Comparison of ENCODE assay signal across 8 cellular contexts in the genomic region with DNA sequence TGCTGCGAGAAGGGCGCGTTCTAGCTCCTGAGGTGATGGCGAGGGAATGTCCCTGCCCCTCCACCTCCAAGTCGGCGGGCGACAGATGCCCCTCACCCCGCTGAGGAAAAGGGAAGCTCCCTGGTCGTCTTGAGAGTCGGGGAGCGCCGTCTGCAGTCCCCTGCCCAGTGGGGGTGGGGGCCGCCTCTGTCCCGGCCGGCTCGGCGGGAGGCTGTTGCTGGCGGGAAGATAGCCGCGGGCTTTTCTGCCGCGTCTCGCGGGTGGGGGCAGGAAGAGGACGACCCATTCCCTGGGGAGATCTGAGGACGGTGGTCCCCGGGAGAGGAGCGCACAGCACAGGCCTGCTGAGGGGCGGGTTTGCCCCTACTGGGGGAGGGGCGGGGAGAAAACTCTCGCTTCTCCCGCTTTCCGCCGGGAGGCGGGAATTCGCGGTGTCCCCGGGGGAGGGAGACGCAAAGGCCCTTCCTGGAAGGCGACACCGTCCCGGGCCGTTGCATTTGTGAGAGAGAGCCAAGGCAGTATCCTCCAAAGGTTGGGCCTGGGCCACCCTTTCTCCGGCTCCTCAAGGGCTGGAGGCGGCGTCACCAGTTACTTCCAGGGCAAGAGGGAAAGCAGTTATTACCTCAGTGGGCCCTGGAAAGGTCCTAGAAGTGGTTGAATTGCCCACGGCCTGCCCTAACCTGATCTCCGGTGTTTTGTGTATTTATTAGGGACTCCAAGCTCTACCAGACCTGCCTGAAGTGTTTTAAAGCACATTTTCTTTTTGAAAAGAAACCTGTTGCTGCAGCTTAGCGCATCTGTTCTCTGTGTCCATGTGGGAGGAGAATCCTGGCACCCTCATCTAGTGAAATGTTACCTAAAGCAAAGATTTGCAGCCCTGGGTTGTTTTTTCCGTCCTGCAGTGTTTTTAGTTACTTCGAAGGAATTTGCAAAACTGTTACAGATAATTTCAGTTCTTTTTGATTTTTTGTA. TPM values are rescaled to one million over a fixed set of nuclear protein-coding genes. Genes with fewer than 3 reads are reported as not detected.
DNase-seq lines count a peak whose midpoint lies in the region; ATAC-seq and TF ChIP-seq lines count a peak whose summit lies in the region.

No MANE protein-coding gene starts in this region.

- H3K27me3 Mint-ChIP-seq in osteocyte (ENCODE audit: unreplicated experiment): no peaks in the 10 kb centered on the region

- 1 to 2% methylated on average over 46 to 51 of the region's 51 CpGs for WGBS in heart right ventricle, 2 donors

- peak; percentile 61 for TF ChIP-seq POLR2A in HCT116 (IDR thresholded peaks at IDR 0.05; ENCODE audit: borderline replicate concordance, extremely low read depth, insufficient read depth, insufficient read length)

- no peaks in the 10 kb centered on the region for H3K9me3 ChIP-seq in HCT116 (ENCODE audit: control insufficient read depth in 1 of 2, insufficient read depth in 1 of 2, low read depth in 1 of 2, low read length in 2 of 2)
- H3K9me3 ChIP-seq in SJSA1 (replicated peaks): no peaks in the 10 kb centered on the region
- H3K9me3 ChIP-seq in heart right ventricle: no peaks in the 10 kb centered on the region

- peaks cover 39% of the 10 kb centered on the region for H3K4me1 Mint-ChIP-seq in osteocyte (ENCODE audit: unreplicated experiment)

- TSS peak; percentile 69 for BruUV-seq in HCT116 (replicated peaks; lab: Mats Ljungman, UMichigan)

- RAD21 ChIA-PET in HCT116 (lab: Charles Lee; ENCODE audit: low non-redundant PET in 1 of 2, low total read pairs in 2 of 2, uncharacterized antibody in 2 of 2, unreplicated experiment in 2 of 2): interaction anchor here in 1 of 2 experiments (0.6 kb wide), 1 partner anchor 363 kb away, joined by 7 read pairs; no protein-coding TSS in a partner anchor

- no peaks in the 10 kb centered on the region for H3K9me2 ChIP-seq in HCT116 (ENCODE audit: insufficient read depth)

- peaks cover 0 to 9% of the 10 kb centered on the region in 2 experiments; a peak in 1 of 4 replicates for H3K36me3 ChIP-seq in HCT116 (ENCODE audit: control insufficient read depth in 1 of 2, insufficient read depth in 2 of 2, low read length in 2 of 2)
- H3K36me3 ChIP-seq in SJSA1: peaks cover 43% of the 10 kb centered on the region
- H3K36me3 ChIP-seq in heart right ventricle: peaks cover 0 to 10% (median 0%) of the 10 kb centered on the region in 9 donors

- H3K9ac ChIP-seq in HCT116 (ENCODE audit: low read length): peak overlapping the region; percentile 98

- no peaks in the 10 kb centered on the region; the same call in 1 of the 2 replicates for H4K20me1 ChIP-seq in HCT116 (ENCODE audit: insufficient read depth)

- H3K36me3 Mint-ChIP-seq in osteocyte (ENCODE audit: unreplicated experiment): peaks cover 15% of the 10 kb centered on the region

- no peak for TF ChIP-seq RAD21 in HCT116 (IDR thresholded peaks at IDR 0.05; ENCODE audit: low read depth)

- H3K27ac ChIP-seq in HCT116 (ENCODE audit: low read depth, low read length): peak overlapping the region; percentile 98
- H3K27ac ChIP-seq in SJSA1: peak overlapping the region; percentile 94
- peak overlapping the region; percentile 83 to 99 (median 98) for H3K27ac ChIP-seq in heart right ventricle

- peak; percentile 76 for DNase-seq in Daoy (ENCODE audit: low read depth)
- DNase-seq in HCT116 (ENCODE audit: low read depth, low spot score): peak; percentile 32
- peak; percentile 84 for DNase-seq in M059J (ENCODE audit: low read depth)
- DNase-seq in SJSA1 (ENCODE audit: low read depth in 1 of 2, low spot score in 2 of 2): peak; percentile 87 to 90
- DNase-seq in amygdala (lab: John Stamatoyannopoulos, UW): peak in 53 of 56 donors; percentile 4 to 76 (median 55)
- DNase-seq in heart right ventricle: peak; percentile 82 to 86
- peak; percentile 88 for DNase-seq in osteocyte (ENCODE audit: extremely low spot score, unreplicated experiment)

- H2AFZ ChIP-seq in HCT116 (ENCODE audit: low read depth, low read length, poor library complexity, severe bottlenecking): no peak overlapping the region

- peak; percentile 64 for ATAC-seq in HCT116
- peak; percentile 53 to 80 (median 66) for ATAC-seq in heart right ventricle
- no peak for ATAC-seq in GM19463 (IDR thresholded peaks at IDR 0.05; ENCODE audit: unreplicated experiment)

- CTCF ChIA-PET in HCT116 (lab: Charles Lee): no interaction called here

- H3K4me3 ChIP-seq in HCT116 (replicated peaks in 1 of 2; ENCODE audit: low read depth in 1 of 2, low read length in 2 of 2) (peak overlapping the region; percentile 94 to 98), SJSA1 (peak overlapping the region; percentile 84), heart right ventricle (peak overlapping the region; percentile 80 to 100 (median 90))

- peak overlapping the region; percentile 98 for H3K27ac Mint-ChIP-seq in osteocyte (ENCODE audit: unreplicated experiment)

- peak overlapping the region; percentile 99 for H3K4me3 Mint-ChIP-seq in osteocyte (ENCODE audit: unreplicated experiment)

- POLR2A ChIA-PET in HCT116 (lab: Charles Lee): no interaction called here

- peaks cover 84% of the 10 kb centered on the region for H3K79me2 ChIP-seq in HCT116 (ENCODE audit: insufficient read depth, low read length)

- intact Hi-C loops in HCT116 (cut with micrococcal nuclease): loop anchor here (5.0 kb wide), 1 partner anchor 219 kb away; the partner anchor contains the start of gene AK2
- intact Hi-C loops in heart right ventricle (cut with DNase I): loop anchor here in 3 of 10 donors (5.0 to 10.0 kb wide), 2 partner anchors 54 to 267 kb away; partner anchors contain the start of genes FNDC5 (in 3 of the 3) and AZIN2 (in 1 of the 3)

- no peaks in the 10 kb centered on the region for H3K9me3 Mint-ChIP-seq in osteocyte (ENCODE audit: unreplicated experiment)

- H3K27me3 ChIP-seq in HCT116 (ENCODE audit: insufficient read depth, low read length) (no peaks in the 10 kb centered on the region), SJSA1 (replicated peaks) (no peaks in the 10 kb centered on the region), heart right ventricle (no peaks in the 10 kb centered on the region)

- TF ChIP-seq CTCF in HCT116 (IDR thresholded peaks at IDR 0.05 in 2 of 3, conservative IDR thresholded peaks at IDR 0.05 in 1 of 3; ENCODE audit: borderline replicate concordance in 1 of 3, insufficient read depth in 1 of 3, low read depth in 2 of 3, low read length in 2 of 3) (no peak), heart right ventricle (IDR thresholded peaks at IDR 0.05) (peak in 1 of 9 donors; percentile 10), osteocyte (IDR thresholded peaks at IDR 0.05) (no peak)

- H3K4me2 ChIP-seq in HCT116 (ENCODE audit: low read length): peak overlapping the region; percentile 71

- H3K4me1 ChIP-seq in HCT116 (ENCODE audit: control insufficient read depth in 1 of 2, insufficient read depth in 2 of 2, low read length in 2 of 2): peaks cover 17 to 32% of the 10 kb centered on the region in 2 experiments
- H3K4me1 ChIP-seq in SJSA1 (replicated peaks): peaks cover 33% of the 10 kb centered on the region
- peaks cover 3 to 54% (median 41%) of the 10 kb centered on the region in 9 donors for H3K4me1 ChIP-seq in heart right ventricle

TF ChIP-seq in HCT116, 20 proteins besides CTCF, POLR2A, EP300 and RAD21:
- TF ChIP-seq JUND (IDR thresholded peaks at IDR 0.05) (no peak), TCF7L2 (IDR thresholded peaks at IDR 0.05; ENCODE audit: borderline replicate concordance, extremely low read depth, insufficient read depth, insufficient read length) (peak; percentile 26), POLR2AphosphoS5 (IDR thresholded peaks at IDR 0.05; ENCODE audit: low read depth, low read length) (peak; percentile 84), ZFX (IDR thresholded peaks at IDR 0.05) (peak; percentile 81)
TF ChIP-seq in HCT116: peak in this region for 3.

RNA-seq across cellular contexts. Expression of gene S100PBP, which starts 0.6 kb away (rescaled TPM):
- total RNA-seq in Daoy (2014; rRNA removed; shearing (Covaris generic)): 34.9 and 59.5 TPM in 2 replicates
- total RNA-seq in HCT116 (2021; ENCODE audit: unreplicated experiment): 38.2 TPM
- polyA plus RNA-seq in HCT116 (2012): 8.9 and 15.8 TPM in 2 replicates
- 20.9 and 30.3 TPM in 2 replicates for total RNA-seq in M059J (2014; rRNA removed; shearing (Covaris generic))
- 27.5 and 67.8 TPM in 2 replicates for total RNA-seq in SJSA1 (2014; rRNA removed; shearing (Covaris generic))
- 10 to 100 TPM in 8 of 10 donors, 1 to 10 TPM in 2; 9.2 to 18.0 (median 11.5) TPM for total RNA-seq in heart right ventricle
- polyA plus RNA-seq in heart right ventricle: 10 to 100 TPM in 1 of 2 donors, 1 to 10 TPM in 1; 3.7 to 19.2 TPM
- total RNA-seq in osteocyte: 49.8 and 54.4 TPM in 2 replicates

RNA-seq across cellular contexts. Expression of gene YARS1, which starts 0.9 kb away (rescaled TPM):
- 107 and 146 TPM in 2 replicates for total RNA-seq in Daoy (2014; rRNA removed; shearing (Covaris generic))
- total RNA-seq in HCT116 (2021; ENCODE audit: unreplicated experiment): 244 TPM
- polyA plus RNA-seq in HCT116 (2012): 180 and 210 TPM in 2 replicates
- 83.6 and 87.2 TPM in 2 replicates for total RNA-seq in M059J (2014; rRNA removed; shearing (Covaris generic))
- 94.4 and 117 TPM in 2 replicates for total RNA-seq in SJSA1 (2014; rRNA removed; shearing (Covaris generic))
- total RNA-seq in heart right ventricle: 10 to 100 TPM; 26.2 to 48.5 (median 31.0) TPM
- 10 to 100 TPM; 20.5 to 48.5 TPM for polyA plus RNA-seq in heart right ventricle
- total RNA-seq in osteocyte: 177 and 191 TPM in 2 replicates

RNA-seq across cellular contexts. Expression of gene FNDC5, which starts 52.6 kb away (rescaled TPM):
- total RNA-seq in Daoy (2014; rRNA removed; shearing (Covaris generic)): 2.0 and 2.7 TPM in 2 replicates
- total RNA-seq in HCT116 (2021; ENCODE audit: unreplicated experiment) (not detected), heart right ventricle (100 to 1,000 TPM in 2 of 10 donors, 10 to 100 TPM in 8; 44.7 to 130 (median 73.5) TPM), osteocyte (2.0 and 3.2 TPM in 2 replicates)
- polyA plus RNA-seq in HCT116 (2012): 0.18 TPM in 1 of 2 replicates, not detected in the other
- 0.49 and 2.9 TPM in 2 replicates for total RNA-seq in M059J (2014; rRNA removed; shearing (Covaris generic))
- total RNA-seq in SJSA1 (2014; rRNA removed; shearing (Covaris generic)): 0.47 and 0.84 TPM in 2 replicates
- 10 to 100 TPM; 12.4 to 75.1 TPM for polyA plus RNA-seq in heart right ventricle

Comparison
In these comparisons a context has a peak if more than half of its experiments do, and no peak if none do; other contexts are left out.
1. DNase-seq: peak in every context shown above with its lines; median percentile 88 in SJSA1; 88 in osteocyte; 84 in M059J; 84 in heart right ventricle; 76 in Daoy; 55 in amygdala; 32 in HCT116.
2. RNA of gene FNDC5, which starts 52.6 kb away (total RNA-seq): 44.7 to 130 TPM in heart right ventricle; 0.49 to 2.9 TPM in M059J, 2.0 to 2.7 TPM in Daoy, 2.0 to 3.2 TPM in osteocyte, 0.47 to 0.84 TPM in SJSA1 and not detected in HCT116 (single experiment); every median in the first group is over 10 times any median in the second.
3. Peak in every context shown above with its lines, with median percentiles within 50 percentile points of each other: H3K27ac ChIP-seq and H3K4me3 ChIP-seq.